In the genomic region with DNA sequence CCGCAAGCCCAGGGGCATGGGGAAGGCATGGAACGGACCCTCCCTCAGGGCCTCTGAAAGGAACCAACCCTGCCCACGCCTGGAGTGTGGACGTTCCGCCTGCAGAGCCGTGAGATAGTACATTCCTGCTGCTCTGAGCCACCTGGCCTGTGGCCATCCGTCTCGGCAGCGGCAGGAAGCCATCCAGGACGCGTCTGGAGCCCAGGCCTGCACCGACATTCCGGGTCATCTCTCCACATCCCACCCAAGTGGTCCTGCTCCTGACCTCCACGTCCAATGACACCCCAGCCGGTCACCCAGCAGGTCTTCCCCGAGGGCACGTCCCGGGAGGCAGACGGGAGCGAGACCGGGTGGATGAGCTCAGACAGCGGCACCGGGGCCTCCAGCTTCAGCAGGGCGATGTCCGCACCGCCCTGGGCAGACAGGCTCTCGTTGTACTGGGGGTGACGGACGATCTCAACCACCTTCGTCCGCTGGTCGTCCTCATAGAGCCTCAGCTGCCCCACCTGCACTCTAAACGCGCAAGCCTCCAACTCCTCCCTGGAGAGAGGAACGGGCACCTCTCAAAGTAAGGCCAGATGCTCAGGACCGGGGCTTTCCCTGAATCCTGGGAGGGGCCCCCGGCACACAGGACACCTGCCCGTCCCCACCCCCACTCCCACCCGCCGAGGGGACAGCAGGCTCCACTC, we compare ENCODE assay signal across 1 cellular context.
A peak's percentile ranks its signal among the peaks of the same experiment; 100 is the strongest.
TF ChIP-seq lines count a peak whose summit lies in the region.

No MANE protein-coding gene starts in this region.

TF ChIP-seq in HepG2, 621 proteins besides CTCF, POLR2A, EP300 and RAD21:
- TF ChIP-seq EZH2 (conservative IDR thresholded peaks at IDR 0.05; ENCODE audit: low read depth, low read length) = peak; percentile 91
- TF ChIP-seq, protein P1, sequence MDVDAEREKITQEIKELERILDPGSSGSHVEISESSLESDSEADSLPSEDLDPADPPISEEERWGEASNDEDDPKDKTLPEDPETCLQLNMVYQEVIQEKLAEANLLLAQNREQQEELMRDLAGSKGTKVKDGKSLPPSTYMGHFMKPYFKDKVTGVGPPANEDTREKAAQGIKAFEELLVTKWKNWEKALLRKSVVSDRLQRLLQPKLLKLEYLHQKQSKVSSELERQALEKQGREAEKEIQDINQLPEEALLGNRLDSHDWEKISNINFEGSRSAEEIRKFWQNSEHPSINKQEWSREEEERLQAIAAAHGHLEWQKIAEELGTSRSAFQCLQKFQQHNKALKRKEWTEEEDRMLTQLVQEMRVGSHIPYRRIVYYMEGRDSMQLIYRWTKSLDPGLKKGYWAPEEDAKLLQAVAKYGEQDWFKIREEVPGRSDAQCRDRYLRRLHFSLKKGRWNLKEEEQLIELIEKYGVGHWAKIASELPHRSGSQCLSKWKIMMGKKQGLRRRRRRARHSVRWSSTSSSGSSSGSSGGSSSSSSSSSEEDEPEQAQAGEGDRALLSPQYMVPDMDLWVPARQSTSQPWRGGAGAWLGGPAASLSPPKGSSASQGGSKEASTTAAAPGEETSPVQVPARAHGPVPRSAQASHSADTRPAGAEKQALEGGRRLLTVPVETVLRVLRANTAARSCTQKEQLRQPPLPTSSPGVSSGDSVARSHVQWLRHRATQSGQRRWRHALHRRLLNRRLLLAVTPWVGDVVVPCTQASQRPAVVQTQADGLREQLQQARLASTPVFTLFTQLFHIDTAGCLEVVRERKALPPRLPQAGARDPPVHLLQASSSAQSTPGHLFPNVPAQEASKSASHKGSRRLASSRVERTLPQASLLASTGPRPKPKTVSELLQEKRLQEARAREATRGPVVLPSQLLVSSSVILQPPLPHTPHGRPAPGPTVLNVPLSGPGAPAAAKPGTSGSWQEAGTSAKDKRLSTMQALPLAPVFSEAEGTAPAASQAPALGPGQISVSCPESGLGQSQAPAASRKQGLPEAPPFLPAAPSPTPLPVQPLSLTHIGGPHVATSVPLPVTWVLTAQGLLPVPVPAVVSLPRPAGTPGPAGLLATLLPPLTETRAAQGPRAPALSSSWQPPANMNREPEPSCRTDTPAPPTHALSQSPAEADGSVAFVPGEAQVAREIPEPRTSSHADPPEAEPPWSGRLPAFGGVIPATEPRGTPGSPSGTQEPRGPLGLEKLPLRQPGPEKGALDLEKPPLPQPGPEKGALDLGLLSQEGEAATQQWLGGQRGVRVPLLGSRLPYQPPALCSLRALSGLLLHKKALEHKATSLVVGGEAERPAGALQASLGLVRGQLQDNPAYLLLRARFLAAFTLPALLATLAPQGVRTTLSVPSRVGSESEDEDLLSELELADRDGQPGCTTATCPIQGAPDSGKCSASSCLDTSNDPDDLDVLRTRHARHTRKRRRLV (CRISPR knock-in tag; IDR thresholded peaks at IDR 0.05) = no peak
- TF ChIP-seq, protein P2, sequence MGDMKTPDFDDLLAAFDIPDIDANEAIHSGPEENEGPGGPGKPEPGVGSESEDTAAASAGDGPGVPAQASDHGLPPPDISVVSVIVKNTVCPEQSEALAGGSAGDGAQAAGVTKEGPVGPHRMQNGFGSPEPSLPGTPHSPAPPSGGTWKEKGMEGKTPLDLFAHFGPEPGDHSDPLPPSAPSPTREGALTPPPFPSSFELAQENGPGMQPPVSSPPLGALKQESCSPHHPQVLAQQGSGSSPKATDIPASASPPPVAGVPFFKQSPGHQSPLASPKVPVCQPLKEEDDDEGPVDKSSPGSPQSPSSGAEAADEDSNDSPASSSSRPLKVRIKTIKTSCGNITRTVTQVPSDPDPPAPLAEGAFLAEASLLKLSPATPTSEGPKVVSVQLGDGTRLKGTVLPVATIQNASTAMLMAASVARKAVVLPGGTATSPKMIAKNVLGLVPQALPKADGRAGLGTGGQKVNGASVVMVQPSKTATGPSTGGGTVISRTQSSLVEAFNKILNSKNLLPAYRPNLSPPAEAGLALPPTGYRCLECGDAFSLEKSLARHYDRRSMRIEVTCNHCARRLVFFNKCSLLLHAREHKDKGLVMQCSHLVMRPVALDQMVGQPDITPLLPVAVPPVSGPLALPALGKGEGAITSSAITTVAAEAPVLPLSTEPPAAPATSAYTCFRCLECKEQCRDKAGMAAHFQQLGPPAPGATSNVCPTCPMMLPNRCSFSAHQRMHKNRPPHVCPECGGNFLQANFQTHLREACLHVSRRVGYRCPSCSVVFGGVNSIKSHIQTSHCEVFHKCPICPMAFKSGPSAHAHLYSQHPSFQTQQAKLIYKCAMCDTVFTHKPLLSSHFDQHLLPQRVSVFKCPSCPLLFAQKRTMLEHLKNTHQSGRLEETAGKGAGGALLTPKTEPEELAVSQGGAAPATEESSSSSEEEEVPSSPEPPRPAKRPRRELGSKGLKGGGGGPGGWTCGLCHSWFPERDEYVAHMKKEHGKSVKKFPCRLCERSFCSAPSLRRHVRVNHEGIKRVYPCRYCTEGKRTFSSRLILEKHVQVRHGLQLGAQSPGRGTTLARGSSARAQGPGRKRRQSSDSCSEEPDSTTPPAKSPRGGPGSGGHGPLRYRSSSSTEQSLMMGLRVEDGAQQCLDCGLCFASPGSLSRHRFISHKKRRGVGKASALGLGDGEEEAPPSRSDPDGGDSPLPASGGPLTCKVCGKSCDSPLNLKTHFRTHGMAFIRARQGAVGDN (CRISPR knock-in tag; IDR thresholded peaks at IDR 0.05) = 0 out of 2 replicates have a peak, but pooled peaks have one; percentile 18
